Comparison of ENCODE assay signal across 22 cellular contexts in genomic region chr6:167757291-167757690, GRCh38.
"Had no signal": no experiment of that assay in that cellular context is flagged by ENCODE, and none has a peak within 500 bp of the region (broad histone marks: within the 10 kb centered on the region; RNA-seq: fewer than 3 reads in every experiment).

No MANE protein-coding gene starts in this region.

- ATAC-seq: effector memory CD8-positive, alpha-beta T cell; left ventricle myocardium superior; lower lobe of right lung; natural killer cell treated with Interleukin-12 subunit alpha and Interleukin-12 subunit beta and Interleukin-15 and Interleukin-18, amount 100 ng/mL, for 72 hours; psoas muscle; right cardiac atrium had no signal

- H3K4me2 ChIP-seq: neural progenitor cell had no signal

- H3K9me3 ChIP-seq: esophagus squamous epithelium, lower lobe of right lung, psoas muscle, stomach, thyroid gland, vagina had no signal

- H3K27ac Mint-ChIP-seq: effector memory CD8-positive, alpha-beta T cell; natural killer cell treated with Interleukin-12 subunit alpha and Interleukin-12 subunit beta and Interleukin-15 and Interleukin-18, amount 100 ng/mL, for 72 hours; neural progenitor cell had no signal

- FAIRE-seq: endometrium, keratinocyte had no signal

- DNase-seq: cortex of kidney; effector memory CD8-positive, alpha-beta T cell; erythroblast; esophagus squamous epithelium; foreskin melanocyte; left ventricle myocardium superior; lower lobe of right lung; psoas muscle; right cardiac atrium; stimulated activated CD4-positive, alpha-beta T cell treated with anti-CD3 and anti-CD28 coated beads, Interleukin-12 subunit alpha, Interleukin-12 subunit beta, amount 100 ng/mL, for 4 hours; stimulated activated CD4-positive, alpha-beta T cell treated with anti-CD3 and anti-CD28 coated beads, Interleukin-1b, Interleukin-23, amount 100 ng/mL, for 48 hours; stimulated activated CD4-positive, alpha-beta T cell treated with anti-CD3 and anti-CD28 coated beads, Interleukin-4, amount 100 ng/mL, for 1 hour; stimulated activated CD8-positive, alpha-beta memory T cell treated with anti-CD3 and anti-CD28 coated beads, Interleukin-4, amount 100 ng/mL, for 48 hours; stimulated activated naive CD4-positive, alpha-beta T cell; stomach; thyroid gland had no signal

- H3K27me3 ChIP-seq: esophagus squamous epithelium, neural progenitor cell, stomach, thyroid gland, vagina had no signal

- H3K4me3 ChIP-seq: esophagus squamous epithelium, lower lobe of right lung, neural progenitor cell, psoas muscle, skin epidermis, stomach, thyroid gland, vagina had no signal

- H2AFZ ChIP-seq: neural progenitor cell had no signal

- H3K27ac ChIP-seq: esophagus squamous epithelium, lower lobe of right lung, neural progenitor cell, psoas muscle, skin epidermis, stomach, thyroid gland, vagina had no signal

- H3K36me3 ChIP-seq: esophagus squamous epithelium, lower lobe of right lung, neural progenitor cell, stomach, thyroid gland, vagina had no signal

- H3K9me3 Mint-ChIP-seq: effector memory CD8-positive, alpha-beta T cell; natural killer cell treated with Interleukin-12 subunit alpha and Interleukin-12 subunit beta and Interleukin-15 and Interleukin-18, amount 100 ng/mL, for 72 hours had no signal

- H3K4me3 Mint-ChIP-seq: effector memory CD8-positive, alpha-beta T cell; natural killer cell treated with Interleukin-12 subunit alpha and Interleukin-12 subunit beta and Interleukin-15 and Interleukin-18, amount 100 ng/mL, for 72 hours; neural progenitor cell had no signal

- H3K9ac ChIP-seq: neural progenitor cell had no signal

- H3K4me1 ChIP-seq: neural progenitor cell, psoas muscle, vagina had no signal

- H3K36me3 Mint-ChIP-seq: natural killer cell treated with Interleukin-12 subunit alpha and Interleukin-12 subunit beta and Interleukin-15 and Interleukin-18, amount 100 ng/mL, for 72 hours; neural progenitor cell had no signal
